1 cellular context compared by ENCODE assay signal in the genomic region with DNA sequence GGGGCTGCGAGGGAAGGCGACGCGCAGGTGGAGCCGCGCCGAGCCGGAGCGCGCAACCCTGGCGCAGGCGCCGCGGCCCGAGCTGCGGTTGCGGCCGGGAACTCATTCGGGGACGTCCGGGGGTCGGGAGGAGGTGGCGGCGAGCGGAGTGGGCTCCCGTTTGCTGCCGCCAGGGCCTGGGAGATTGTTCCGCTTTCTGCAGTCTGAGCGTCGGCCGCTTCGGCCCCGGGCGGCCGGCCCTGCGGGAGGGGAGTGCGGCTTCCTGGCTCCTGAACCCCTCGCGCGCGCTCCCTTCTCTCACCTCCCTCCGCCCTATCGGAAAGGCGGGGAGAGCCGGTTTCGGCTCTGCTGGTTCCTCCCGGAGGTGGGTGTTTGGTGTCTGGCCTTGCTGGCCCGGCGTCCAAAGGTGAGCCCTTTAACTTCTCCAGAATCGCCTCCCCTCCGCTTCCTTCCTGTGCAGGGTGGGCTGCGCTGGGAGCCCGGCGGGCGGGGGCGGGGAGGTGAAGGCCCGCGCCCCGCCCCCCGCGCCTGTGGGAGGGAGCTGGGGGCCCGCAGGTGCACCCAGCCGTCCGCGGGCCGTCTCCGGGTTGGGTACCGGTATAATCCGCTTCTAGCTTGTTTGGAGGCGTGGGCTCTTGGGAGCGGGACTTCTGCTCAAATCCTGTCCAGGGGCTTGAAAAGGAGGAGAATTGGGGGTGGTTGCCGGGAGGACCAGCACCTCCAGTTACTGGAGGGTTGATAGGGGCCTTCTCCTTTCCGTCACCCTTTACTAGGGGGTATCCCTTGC.
TF ChIP-seq lines count a peak whose summit lies in the region.

No MANE protein-coding gene starts in this region.

TF ChIP-seq in HepG2, 621 proteins besides CTCF, POLR2A, EP300 and RAD21 (continued from another document and continues in another):
- 0 out of 2 replicates have a peak, but pooled peaks have one; percentile 45 for TF ChIP-seq NFKBIZ (CRISPR knock-in tag; IDR thresholded peaks at IDR 0.05)
- TF ChIP-seq, protein P1, sequence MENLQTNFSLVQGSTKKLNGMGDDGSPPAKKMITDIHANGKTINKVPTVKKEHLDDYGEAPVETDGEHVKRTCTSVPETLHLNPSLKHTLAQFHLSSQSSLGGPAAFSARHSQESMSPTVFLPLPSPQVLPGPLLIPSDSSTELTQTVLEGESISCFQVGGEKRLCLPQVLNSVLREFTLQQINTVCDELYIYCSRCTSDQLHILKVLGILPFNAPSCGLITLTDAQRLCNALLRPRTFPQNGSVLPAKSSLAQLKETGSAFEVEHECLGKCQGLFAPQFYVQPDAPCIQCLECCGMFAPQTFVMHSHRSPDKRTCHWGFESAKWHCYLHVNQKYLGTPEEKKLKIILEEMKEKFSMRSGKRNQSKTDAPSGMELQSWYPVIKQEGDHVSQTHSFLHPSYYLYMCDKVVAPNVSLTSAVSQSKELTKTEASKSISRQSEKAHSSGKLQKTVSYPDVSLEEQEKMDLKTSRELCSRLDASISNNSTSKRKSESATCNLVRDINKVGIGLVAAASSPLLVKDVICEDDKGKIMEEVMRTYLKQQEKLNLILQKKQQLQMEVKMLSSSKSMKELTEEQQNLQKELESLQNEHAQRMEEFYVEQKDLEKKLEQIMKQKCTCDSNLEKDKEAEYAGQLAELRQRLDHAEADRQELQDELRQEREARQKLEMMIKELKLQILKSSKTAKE (CRISPR knock-in tag; IDR thresholded peaks at IDR 0.05; ENCODE audit: borderline replicate concordance): peak; percentile 72
- no peak for TF ChIP-seq KLF13 (CRISPR knock-in tag; IDR thresholded peaks at IDR 0.05)
- TF ChIP-seq SRY (CRISPR knock-in tag; IDR thresholded peaks at IDR 0.05): no peak
- TF ChIP-seq SRF (IDR thresholded peaks at IDR 0.05; ENCODE audit: low read depth, low read length): no peak
- TF ChIP-seq POLR2G (IDR thresholded peaks at IDR 0.05; ENCODE audit: low read depth, low read length): peak; percentile 63
- TF ChIP-seq ZNF850 (CRISPR knock-in tag; conservative IDR thresholded peaks at IDR 0.05): 0 out of 2 replicates have a peak, but pooled peaks have one; percentile 56
- TF ChIP-seq SYNCRIP (IDR thresholded peaks at IDR 0.05; ENCODE audit: insufficient read depth, low read depth, low read length): no peak
- TF ChIP-seq PHF21A (CRISPR knock-in tag; IDR thresholded peaks at IDR 0.05): peak; percentile 57
- peak; percentile 69; the same call in 1 of the 2 replicates for TF ChIP-seq TOPORS (CRISPR knock-in tag; IDR thresholded peaks at IDR 0.05)
- 0 out of 2 replicates have a peak, but pooled peaks have one; percentile 16 for TF ChIP-seq ZSCAN9 (CRISPR knock-in tag; IDR thresholded peaks at IDR 0.05; ENCODE audit: borderline replicate concordance)
- peak; percentile 61; the same call in 1 of the 2 replicates for TF ChIP-seq ETV5 (CRISPR knock-in tag; IDR thresholded peaks at IDR 0.05; ENCODE audit: borderline replicate concordance)
- TF ChIP-seq, protein P2, sequence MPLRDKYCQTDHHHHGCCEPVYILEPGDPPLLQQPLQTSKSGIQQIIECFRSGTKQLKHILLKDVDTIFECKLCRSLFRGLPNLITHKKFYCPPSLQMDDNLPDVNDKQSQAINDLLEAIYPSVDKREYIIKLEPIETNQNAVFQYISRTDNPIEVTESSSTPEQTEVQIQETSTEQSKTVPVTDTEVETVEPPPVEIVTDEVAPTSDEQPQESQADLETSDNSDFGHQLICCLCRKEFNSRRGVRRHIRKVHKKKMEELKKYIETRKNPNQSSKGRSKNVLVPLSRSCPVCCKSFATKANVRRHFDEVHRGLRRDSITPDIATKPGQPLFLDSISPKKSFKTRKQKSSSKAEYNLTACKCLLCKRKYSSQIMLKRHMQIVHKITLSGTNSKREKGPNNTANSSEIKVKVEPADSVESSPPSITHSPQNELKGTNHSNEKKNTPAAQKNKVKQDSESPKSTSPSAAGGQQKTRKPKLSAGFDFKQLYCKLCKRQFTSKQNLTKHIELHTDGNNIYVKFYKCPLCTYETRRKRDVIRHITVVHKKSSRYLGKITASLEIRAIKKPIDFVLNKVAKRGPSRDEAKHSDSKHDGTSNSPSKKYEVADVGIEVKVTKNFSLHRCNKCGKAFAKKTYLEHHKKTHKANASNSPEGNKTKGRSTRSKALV (CRISPR knock-in tag; IDR thresholded peaks at IDR 0.05): no peak
- peak; percentile 57; the same call in 1 of the 2 replicates for TF ChIP-seq GATAD1 (CRISPR knock-in tag; IDR thresholded peaks at IDR 0.05)
- TF ChIP-seq MAZ (IDR thresholded peaks at IDR 0.05; ENCODE audit: borderline replicate concordance, low read depth, low read length): 0 out of 2 replicates have a peak, but pooled peaks have one; percentile 56
- peak; percentile 25; the same call in 1 of the 2 replicates for TF ChIP-seq MAZ (CRISPR knock-in tag; IDR thresholded peaks at IDR 0.05; ENCODE audit: low read depth)
- TF ChIP-seq, protein P3, sequence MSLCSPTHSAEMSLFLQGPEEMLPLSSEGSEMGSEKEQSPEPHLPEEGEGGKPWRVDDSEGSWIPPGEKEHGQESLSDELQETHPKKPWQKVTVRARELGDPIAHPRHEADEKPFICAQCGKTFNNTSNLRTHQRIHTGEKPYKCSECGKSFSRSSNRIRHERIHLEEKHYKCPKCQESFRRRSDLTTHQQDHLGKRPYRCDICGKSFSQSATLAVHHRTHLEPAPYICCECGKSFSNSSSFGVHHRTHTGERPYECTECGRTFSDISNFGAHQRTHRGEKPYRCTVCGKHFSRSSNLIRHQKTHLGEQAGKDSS (CRISPR knock-in tag; IDR thresholded peaks at IDR 0.05; ENCODE audit: borderline replicate concordance, low read depth): 0 out of 2 replicates have a peak, but pooled peaks have one; percentile 33
- peak; percentile 50; the same call in 1 of the 2 replicates for TF ChIP-seq ZNF274 (CRISPR knock-in tag; IDR thresholded peaks at IDR 0.05)
- TF ChIP-seq, protein P4, sequence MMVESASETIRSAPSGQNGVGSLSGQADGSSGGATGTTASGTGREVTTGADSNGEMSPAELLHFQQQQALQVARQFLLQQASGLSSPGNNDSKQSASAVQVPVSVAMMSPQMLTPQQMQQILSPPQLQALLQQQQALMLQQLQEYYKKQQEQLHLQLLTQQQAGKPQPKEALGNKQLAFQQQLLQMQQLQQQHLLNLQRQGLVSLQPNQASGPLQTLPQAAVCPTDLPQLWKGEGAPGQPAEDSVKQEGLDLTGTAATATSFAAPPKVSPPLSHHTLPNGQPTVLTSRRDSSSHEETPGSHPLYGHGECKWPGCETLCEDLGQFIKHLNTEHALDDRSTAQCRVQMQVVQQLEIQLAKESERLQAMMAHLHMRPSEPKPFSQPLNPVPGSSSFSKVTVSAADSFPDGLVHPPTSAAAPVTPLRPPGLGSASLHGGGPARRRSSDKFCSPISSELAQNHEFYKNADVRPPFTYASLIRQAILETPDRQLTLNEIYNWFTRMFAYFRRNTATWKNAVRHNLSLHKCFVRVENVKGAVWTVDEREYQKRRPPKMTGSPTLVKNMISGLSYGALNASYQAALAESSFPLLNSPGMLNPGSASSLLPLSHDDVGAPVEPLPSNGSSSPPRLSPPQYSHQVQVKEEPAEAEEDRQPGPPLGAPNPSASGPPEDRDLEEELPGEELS (CRISPR knock-in tag; IDR thresholded peaks at IDR 0.05): peak; percentile 9; the same call in 1 of the 2 replicates
- TF ChIP-seq, protein P5, sequence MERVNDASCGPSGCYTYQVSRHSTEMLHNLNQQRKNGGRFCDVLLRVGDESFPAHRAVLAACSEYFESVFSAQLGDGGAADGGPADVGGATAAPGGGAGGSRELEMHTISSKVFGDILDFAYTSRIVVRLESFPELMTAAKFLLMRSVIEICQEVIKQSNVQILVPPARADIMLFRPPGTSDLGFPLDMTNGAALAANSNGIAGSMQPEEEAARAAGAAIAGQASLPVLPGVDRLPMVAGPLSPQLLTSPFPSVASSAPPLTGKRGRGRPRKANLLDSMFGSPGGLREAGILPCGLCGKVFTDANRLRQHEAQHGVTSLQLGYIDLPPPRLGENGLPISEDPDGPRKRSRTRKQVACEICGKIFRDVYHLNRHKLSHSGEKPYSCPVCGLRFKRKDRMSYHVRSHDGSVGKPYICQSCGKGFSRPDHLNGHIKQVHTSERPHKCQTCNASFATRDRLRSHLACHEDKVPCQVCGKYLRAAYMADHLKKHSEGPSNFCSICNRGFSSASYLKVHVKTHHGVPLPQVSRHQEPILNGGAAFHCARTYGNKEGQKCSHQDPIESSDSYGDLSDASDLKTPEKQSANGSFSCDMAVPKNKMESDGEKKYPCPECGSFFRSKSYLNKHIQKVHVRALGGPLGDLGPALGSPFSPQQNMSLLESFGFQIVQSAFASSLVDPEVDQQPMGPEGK (CRISPR knock-in tag; IDR thresholded peaks at IDR 0.05): peak; percentile 90
- TF ChIP-seq, protein P6, sequence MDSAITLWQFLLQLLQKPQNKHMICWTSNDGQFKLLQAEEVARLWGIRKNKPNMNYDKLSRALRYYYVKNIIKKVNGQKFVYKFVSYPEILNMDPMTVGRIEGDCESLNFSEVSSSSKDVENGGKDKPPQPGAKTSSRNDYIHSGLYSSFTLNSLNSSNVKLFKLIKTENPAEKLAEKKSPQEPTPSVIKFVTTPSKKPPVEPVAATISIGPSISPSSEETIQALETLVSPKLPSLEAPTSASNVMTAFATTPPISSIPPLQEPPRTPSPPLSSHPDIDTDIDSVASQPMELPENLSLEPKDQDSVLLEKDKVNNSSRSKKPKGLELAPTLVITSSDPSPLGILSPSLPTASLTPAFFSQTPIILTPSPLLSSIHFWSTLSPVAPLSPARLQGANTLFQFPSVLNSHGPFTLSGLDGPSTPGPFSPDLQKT (CRISPR knock-in tag; IDR thresholded peaks at IDR 0.05; ENCODE audit: borderline replicate concordance): no peak
- TF ChIP-seq ZFX (CRISPR knock-in tag; IDR thresholded peaks at IDR 0.05; ENCODE audit: low read depth): peak; percentile 69; the same call in 1 of the 2 replicates
- TF ChIP-seq ZMYM3 (CRISPR knock-in tag; IDR thresholded peaks at IDR 0.05): no peak; the same call in 1 of the 2 replicates
- TF ChIP-seq ZNF761 (CRISPR knock-in tag; conservative IDR thresholded peaks at IDR 0.05): peak; percentile 61; the same call in 1 of the 2 replicates
- peak; percentile 58; the same call in 1 of the 2 replicates for TF ChIP-seq ZC3H13 (CRISPR knock-in tag; IDR thresholded peaks at IDR 0.05)
- TF ChIP-seq FOSL1 (CRISPR knock-in tag; IDR thresholded peaks at IDR 0.05; ENCODE audit: borderline replicate concordance): no peak
- TF ChIP-seq, protein P7, sequence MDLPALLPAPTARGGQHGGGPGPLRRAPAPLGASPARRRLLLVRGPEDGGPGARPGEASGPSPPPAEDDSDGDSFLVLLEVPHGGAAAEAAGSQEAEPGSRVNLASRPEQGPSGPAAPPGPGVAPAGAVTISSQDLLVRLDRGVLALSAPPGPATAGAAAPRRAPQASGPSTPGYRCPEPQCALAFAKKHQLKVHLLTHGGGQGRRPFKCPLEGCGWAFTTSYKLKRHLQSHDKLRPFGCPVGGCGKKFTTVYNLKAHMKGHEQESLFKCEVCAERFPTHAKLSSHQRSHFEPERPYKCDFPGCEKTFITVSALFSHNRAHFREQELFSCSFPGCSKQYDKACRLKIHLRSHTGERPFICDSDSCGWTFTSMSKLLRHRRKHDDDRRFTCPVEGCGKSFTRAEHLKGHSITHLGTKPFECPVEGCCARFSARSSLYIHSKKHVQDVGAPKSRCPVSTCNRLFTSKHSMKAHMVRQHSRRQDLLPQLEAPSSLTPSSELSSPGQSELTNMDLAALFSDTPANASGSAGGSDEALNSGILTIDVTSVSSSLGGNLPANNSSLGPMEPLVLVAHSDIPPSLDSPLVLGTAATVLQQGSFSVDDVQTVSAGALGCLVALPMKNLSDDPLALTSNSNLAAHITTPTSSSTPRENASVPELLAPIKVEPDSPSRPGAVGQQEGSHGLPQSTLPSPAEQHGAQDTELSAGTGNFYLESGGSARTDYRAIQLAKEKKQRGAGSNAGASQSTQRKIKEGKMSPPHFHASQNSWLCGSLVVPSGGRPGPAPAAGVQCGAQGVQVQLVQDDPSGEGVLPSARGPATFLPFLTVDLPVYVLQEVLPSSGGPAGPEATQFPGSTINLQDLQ (CRISPR knock-in tag; IDR thresholded peaks at IDR 0.05): 0 out of 2 replicates have a peak, but pooled peaks have one; percentile 12
- TF ChIP-seq JUN (CRISPR knock-in tag; IDR thresholded peaks at IDR 0.05): 0 out of 2 replicates have a peak, but pooled peaks have one; percentile 32
- TF ChIP-seq, protein P8, sequence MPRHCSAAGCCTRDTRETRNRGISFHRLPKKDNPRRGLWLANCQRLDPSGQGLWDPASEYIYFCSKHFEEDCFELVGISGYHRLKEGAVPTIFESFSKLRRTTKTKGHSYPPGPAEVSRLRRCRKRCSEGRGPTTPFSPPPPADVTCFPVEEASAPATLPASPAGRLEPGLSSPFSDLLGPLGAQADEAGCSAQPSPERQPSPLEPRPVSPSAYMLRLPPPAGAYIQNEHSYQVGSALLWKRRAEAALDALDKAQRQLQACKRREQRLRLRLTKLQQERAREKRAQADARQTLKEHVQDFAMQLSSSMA (CRISPR knock-in tag; IDR thresholded peaks at IDR 0.05): no peak
- peak; percentile 39; the same call in 1 of the 2 replicates for TF ChIP-seq ZNF782 (CRISPR knock-in tag; IDR thresholded peaks at IDR 0.05; ENCODE audit: borderline replicate concordance)
- TF ChIP-seq, protein P9, sequence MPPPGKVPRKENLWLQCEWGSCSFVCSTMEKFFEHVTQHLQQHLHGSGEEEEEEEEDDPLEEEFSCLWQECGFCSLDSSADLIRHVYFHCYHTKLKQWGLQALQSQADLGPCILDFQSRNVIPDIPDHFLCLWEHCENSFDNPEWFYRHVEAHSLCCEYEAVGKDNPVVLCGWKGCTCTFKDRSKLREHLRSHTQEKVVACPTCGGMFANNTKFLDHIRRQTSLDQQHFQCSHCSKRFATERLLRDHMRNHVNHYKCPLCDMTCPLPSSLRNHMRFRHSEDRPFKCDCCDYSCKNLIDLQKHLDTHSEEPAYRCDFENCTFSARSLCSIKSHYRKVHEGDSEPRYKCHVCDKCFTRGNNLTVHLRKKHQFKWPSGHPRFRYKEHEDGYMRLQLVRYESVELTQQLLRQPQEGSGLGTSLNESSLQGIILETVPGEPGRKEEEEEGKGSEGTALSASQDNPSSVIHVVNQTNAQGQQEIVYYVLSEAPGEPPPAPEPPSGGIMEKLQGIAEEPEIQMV (CRISPR knock-in tag; IDR thresholded peaks at IDR 0.05; ENCODE audit: low read depth): no peak
- peak; percentile 60 for TF ChIP-seq ASH2L (IDR thresholded peaks at IDR 0.05; ENCODE audit: insufficient read length, low read depth, low read length)
- TF ChIP-seq, protein P10, sequence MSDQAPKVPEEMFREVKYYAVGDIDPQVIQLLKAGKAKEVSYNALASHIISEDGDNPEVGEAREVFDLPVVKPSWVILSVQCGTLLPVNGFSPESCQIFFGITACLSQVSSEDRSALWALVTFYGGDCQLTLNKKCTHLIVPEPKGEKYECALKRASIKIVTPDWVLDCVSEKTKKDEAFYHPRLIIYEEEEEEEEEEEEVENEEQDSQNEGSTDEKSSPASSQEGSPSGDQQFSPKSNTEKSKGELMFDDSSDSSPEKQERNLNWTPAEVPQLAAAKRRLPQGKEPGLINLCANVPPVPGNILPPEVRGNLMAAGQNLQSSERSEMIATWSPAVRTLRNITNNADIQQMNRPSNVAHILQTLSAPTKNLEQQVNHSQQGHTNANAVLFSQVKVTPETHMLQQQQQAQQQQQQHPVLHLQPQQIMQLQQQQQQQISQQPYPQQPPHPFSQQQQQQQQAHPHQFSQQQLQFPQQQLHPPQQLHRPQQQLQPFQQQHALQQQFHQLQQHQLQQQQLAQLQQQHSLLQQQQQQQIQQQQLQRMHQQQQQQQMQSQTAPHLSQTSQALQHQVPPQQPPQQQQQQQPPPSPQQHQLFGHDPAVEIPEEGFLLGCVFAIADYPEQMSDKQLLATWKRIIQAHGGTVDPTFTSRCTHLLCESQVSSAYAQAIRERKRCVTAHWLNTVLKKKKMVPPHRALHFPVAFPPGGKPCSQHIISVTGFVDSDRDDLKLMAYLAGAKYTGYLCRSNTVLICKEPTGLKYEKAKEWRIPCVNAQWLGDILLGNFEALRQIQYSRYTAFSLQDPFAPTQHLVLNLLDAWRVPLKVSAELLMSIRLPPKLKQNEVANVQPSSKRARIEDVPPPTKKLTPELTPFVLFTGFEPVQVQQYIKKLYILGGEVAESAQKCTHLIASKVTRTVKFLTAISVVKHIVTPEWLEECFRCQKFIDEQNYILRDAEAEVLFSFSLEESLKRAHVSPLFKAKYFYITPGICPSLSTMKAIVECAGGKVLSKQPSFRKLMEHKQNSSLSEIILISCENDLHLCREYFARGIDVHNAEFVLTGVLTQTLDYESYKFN (CRISPR knock-in tag; conservative IDR thresholded peaks at IDR 0.05): peak; percentile 74
- TF ChIP-seq HNF4A (CRISPR knock-in tag; IDR thresholded peaks at IDR 0.05): peak; percentile 60
